16 cellular contexts compared by ENCODE assay signal in genomic region chr2:230520061-230520874, GRCh38.
DNase-seq lines count a peak whose midpoint lies in the region; ATAC-seq, FAIRE-seq and TF ChIP-seq lines count a peak whose summit lies in the region.
"Had no signal": no experiment of that assay in that cellular context is flagged by ENCODE, and none has a peak within 500 bp of the region (broad histone marks: within the 10 kb centered on the region; RNA-seq: fewer than 3 reads in every experiment).

No MANE protein-coding gene starts in this region.

- in situ Hi-C loops in transverse colon (cut with MboI; ENCODE audit: low pct_ligation_motif_present in 1 of 4, low pct_unique_long_range_greater_than_20kb in 1 of 4, low sequenced_read_pairs in 3 of 4): no loop called here

- intact Hi-C loops in transverse colon (cut with DNase I; ENCODE audit: low total_unique reads): no loop called here

- no peak for TF ChIP-seq EP300 in A549 (IDR thresholded peaks at IDR 0.05)
- TF ChIP-seq EP300 in transverse colon (IDR thresholded peaks at IDR 0.05; ENCODE audit: low read depth): no peak

- H3K9ac ChIP-seq in keratinocyte (ENCODE audit: control insufficient read depth, extremely low read depth, insufficient read depth, low read length): no peak overlapping the region
- H3K9ac ChIP-seq: BLaER1, KMS-11 had no signal

- no peak overlapping the region for H3K4me3 ChIP-seq in A549
- no peak overlapping the region for H3K4me3 ChIP-seq in RWPE2 (ENCODE audit: severe bottlenecking)
- H3K4me3 ChIP-seq in keratinocyte (ENCODE audit: control insufficient read depth in 2 of 3, extremely low read depth in 1 of 3, insufficient read depth in 2 of 3, low read depth in 1 of 3, low read length in 3 of 3): no peak overlapping the region
- no peak overlapping the region for H3K4me3 ChIP-seq in transverse colon
- H3K4me3 ChIP-seq: BLaER1 had no signal

- no peaks in the 10 kb centered on the region for H4K20me1 ChIP-seq in keratinocyte (ENCODE audit: control insufficient read depth, extremely low read depth, insufficient read depth, low read length)
- H4K20me1 ChIP-seq: BLaER1 had no signal

- H3K9me3 ChIP-seq in A549 (peaks cover 21% of the 10 kb centered on the region), RWPE2 (ENCODE audit: severe bottlenecking) (peaks cover 12% of the 10 kb centered on the region), keratinocyte (ENCODE audit: control insufficient read depth, low read depth, low read length) (peaks cover 2% of the 10 kb centered on the region), transverse colon (peaks cover 11 to 16% of the 10 kb centered on the region in 2 donors)

- no peak; a peak in 1 of 6 replicates for ATAC-seq in A549
- ATAC-seq in RWPE2 (ENCODE audit: low read depth): no peak
- no peak for ATAC-seq in T-cell (replicated peaks in 1 of 4)

- CTCF ChIA-PET in A549 (lab: Yijun Ruan, JAX): no interaction called here
- CTCF ChIA-PET in T-cell (lab: Charles Lee): no interaction called here

- peak overlapping the region in 1 of 2 donors; percentile 48 for H3K27ac Mint-ChIP-seq in T-cell
- H3K27ac Mint-ChIP-seq: CD14-positive monocyte had no signal

- H3K36me3 Mint-ChIP-seq in T-cell: peaks cover 58% of the 10 kb centered on the region

- H3K79me2 ChIP-seq in keratinocyte (ENCODE audit: control insufficient read depth, insufficient read depth, low read length): no peaks in the 10 kb centered on the region

- H3K9me3 Mint-ChIP-seq in T-cell: peaks cover 15 to 34% (median 32%) of the 10 kb centered on the region in 3 donors

- H3K4me1 ChIP-seq in A549 (peaks cover 7% of the 10 kb centered on the region; the same call in 1 of the 3 replicates), RWPE2 (ENCODE audit: insufficient read depth, poor library complexity, severe bottlenecking) (peaks cover 4% of the 10 kb centered on the region), keratinocyte (ENCODE audit: control insufficient read depth, extremely low read depth, insufficient read depth, low read length) (no peaks in the 10 kb centered on the region), transverse colon (no peaks in the 10 kb centered on the region)
- H3K4me1 ChIP-seq: BLaER1 had no signal

- H3K27me3 ChIP-seq in RWPE2 (ENCODE audit: insufficient read depth, poor library complexity, severe bottlenecking) (no peaks in the 10 kb centered on the region), keratinocyte (ENCODE audit: control insufficient read depth, extremely low read depth, insufficient read depth, low read length) (no peaks in the 10 kb centered on the region), transverse colon (no peaks in the 10 kb centered on the region)
- H3K27me3 ChIP-seq: BLaER1 had no signal

- no peak overlapping the region for H2AFZ ChIP-seq in keratinocyte (ENCODE audit: control insufficient read depth, low read length)

- no peaks in the 10 kb centered on the region for H3K27me3 Mint-ChIP-seq in T-cell
- H3K27me3 Mint-ChIP-seq: CD4-positive, alpha-beta memory T cell had no signal

- POLR2A ChIA-PET in A549 (lab: Yijun Ruan, JAX) (no interaction called here), T-cell (lab: Charles Lee) (no interaction called here)

- DNase-seq in A549 (ENCODE audit: low read depth in 1 of 2, low spot score in 1 of 2): no peak
- DNase-seq in H54 (ENCODE audit: insufficient read length, low spot score): no peak
- DNase-seq in RWPE2 (ENCODE audit: low spot score): no peak
- no peak for DNase-seq in keratinocyte (ENCODE audit: low read depth, low spot score)
- DNase-seq in HuH-7.5 (ENCODE audit: low spot score): no peak
- DNase-seq in DMS 273 (lab: John Stamatoyannopoulos, UW; ENCODE audit: unreplicated experiment): no peak
- DNase-seq in T-cell: no peak
- DNase-seq in transverse colon: no peak
- DNase-seq: AML-193; CD4-positive, alpha-beta memory T cell; DMS79 treated with DMSO at 0.1 percent for 48 hours; GF-D8 had no signal

- no peak for FAIRE-seq in A549 (lab: Jason Lieb, UNC)
- FAIRE-seq in H54 (lab: Jason Lieb, UNC): peak; percentile 73
- FAIRE-seq in keratinocyte (lab: Jason Lieb, UNC): no peak
- FAIRE-seq: HTR-8/SVneo had no signal

- H3K9me1 ChIP-seq in keratinocyte (ENCODE audit: control insufficient read depth, extremely low read depth, insufficient read depth, low read length): no peaks in the 10 kb centered on the region

- no peak for TF ChIP-seq POLR2A in A549 (IDR thresholded peaks at IDR 0.05; ENCODE audit: low read length)
- no peak for TF ChIP-seq POLR2A in H54 (IDR thresholded peaks at IDR 0.05; ENCODE audit: low read depth, low read length)
- no peak for TF ChIP-seq POLR2A in transverse colon (IDR thresholded peaks at IDR 0.05)

- H3K27ac ChIP-seq in A549 (peak overlapping the region; percentile 9 to 44; a peak in 2 of 6 replicates), RWPE2 (ENCODE audit: poor library complexity, severe bottlenecking) (peak overlapping the region; percentile 31), keratinocyte (ENCODE audit: control insufficient read depth, insufficient read depth, low read length) (peak overlapping the region; percentile 8), transverse colon (no peak overlapping the region)
- H3K27ac ChIP-seq: BLaER1, KMS-11 had no signal

- no peak overlapping the region for H3K4me3 Mint-ChIP-seq in T-cell
- H3K4me3 Mint-ChIP-seq: CD14-positive monocyte; CD4-positive, alpha-beta memory T cell had no signal

- no peak for TF ChIP-seq RAD21 in A549 (conservative IDR thresholded peaks at IDR 0.05 in 1 of 2, IDR thresholded peaks at IDR 0.05 in 1 of 2)

- no peaks in the 10 kb centered on the region for H3K36me3 ChIP-seq in RWPE2 (ENCODE audit: low read depth)
- peaks cover 0 to 1% of the 10 kb centered on the region in 2 experiments for H3K36me3 ChIP-seq in keratinocyte (ENCODE audit: control insufficient read depth in 2 of 2, extremely low read depth in 1 of 2, insufficient read depth in 2 of 2, low read length in 2 of 2)
- no peaks in the 10 kb centered on the region for H3K36me3 ChIP-seq in transverse colon

- H3K4me2 ChIP-seq in A549 (no peak overlapping the region), keratinocyte (ENCODE audit: control insufficient read depth, extremely low read depth, insufficient read depth, low read depth, low read length) (no peak overlapping the region)
- H3K4me2 ChIP-seq: BLaER1, KMS-11 had no signal

- WGBS in A549 (ENCODE audit: missing lambda C conversion rate): 72% methylated on average over 9 of the region's 9 CpGs
- WGBS in transverse colon (ENCODE audit: low coverage in 1 of 2), 2 donors: 85% methylated on average over 9 of the region's 9 CpGs; no CpG with 5 or more reads in 1 of the 2 donors

- TF ChIP-seq CTCF in A549 (IDR thresholded peaks at IDR 0.05) (no peak), RWPE2 (IDR thresholded peaks at IDR 0.05; ENCODE audit: poor library complexity, severe bottlenecking) (no peak), keratinocyte (optimal IDR thresholded peaks at IDR 0.05 in 1 of 3, IDR thresholded peaks at IDR 0.05 in 1 of 3, conservative IDR thresholded peaks at IDR 0.05 in 1 of 3; ENCODE audit: extremely low read depth in 1 of 3, insufficient read depth in 2 of 3, low read length in 3 of 3) (no peak), transverse colon (IDR thresholded peaks at IDR 0.05) (no peak)

- dilution Hi-C loops in keratinocyte (cut with MboI; ENCODE audit: extremely low pct_ligation_motif_present, low sequenced_read_pairs): no loop called here

- H3K4me1 Mint-ChIP-seq in T-cell: peaks cover 4 to 10% (median 5%) of the 10 kb centered on the region in 3 donors
- H3K4me1 Mint-ChIP-seq: CD14-positive monocyte had no signal

TF ChIP-seq in A549, 52 proteins besides CTCF, POLR2A, EP300 and RAD21:
- no peak for TF ChIP-seq RNF2 (IDR thresholded peaks at IDR 0.05; ENCODE audit: borderline replicate concordance, low read depth)
- TF ChIP-seq MAX (IDR thresholded peaks at IDR 0.05): no peak
- TF ChIP-seq BCL3 (IDR thresholded peaks at IDR 0.05): no peak
- TF ChIP-seq BHLHE40 (IDR thresholded peaks at IDR 0.05; ENCODE audit: low read depth, low read length): no peak
- no peak for TF ChIP-seq ZFP36 (IDR thresholded peaks at IDR 0.05; ENCODE audit: borderline replicate concordance, partially characterized antibody)
- no peak for TF ChIP-seq TFCP2L1 (CRISPR knock-in tag; IDR thresholded peaks at IDR 0.05)
- no peak for TF ChIP-seq PHF8 (IDR thresholded peaks at IDR 0.05; ENCODE audit: borderline replicate concordance, low read depth)
- TF ChIP-seq CHD4 (IDR thresholded peaks at IDR 0.05; ENCODE audit: borderline replicate concordance): no peak
- no peak for TF ChIP-seq RARB (CRISPR knock-in tag; IDR thresholded peaks at IDR 0.05)
- no peak for TF ChIP-seq MAFK (IDR thresholded peaks at IDR 0.05; ENCODE audit: partially characterized antibody)
- no peak for TF ChIP-seq FOSL2 (IDR thresholded peaks at IDR 0.05)
- TF ChIP-seq FOSL2 (CRISPR knock-in tag; IDR thresholded peaks at IDR 0.05): no peak

Comparison
In these comparisons a context has a peak if more than half of its experiments do, and no peak if none do; other contexts are left out.
1. H3K27ac ChIP-seq: peak in A549 (2 of 2), RWPE2 (single experiment) and keratinocyte (single experiment); none in transverse colon (0 of 4).